In the genomic region with DNA sequence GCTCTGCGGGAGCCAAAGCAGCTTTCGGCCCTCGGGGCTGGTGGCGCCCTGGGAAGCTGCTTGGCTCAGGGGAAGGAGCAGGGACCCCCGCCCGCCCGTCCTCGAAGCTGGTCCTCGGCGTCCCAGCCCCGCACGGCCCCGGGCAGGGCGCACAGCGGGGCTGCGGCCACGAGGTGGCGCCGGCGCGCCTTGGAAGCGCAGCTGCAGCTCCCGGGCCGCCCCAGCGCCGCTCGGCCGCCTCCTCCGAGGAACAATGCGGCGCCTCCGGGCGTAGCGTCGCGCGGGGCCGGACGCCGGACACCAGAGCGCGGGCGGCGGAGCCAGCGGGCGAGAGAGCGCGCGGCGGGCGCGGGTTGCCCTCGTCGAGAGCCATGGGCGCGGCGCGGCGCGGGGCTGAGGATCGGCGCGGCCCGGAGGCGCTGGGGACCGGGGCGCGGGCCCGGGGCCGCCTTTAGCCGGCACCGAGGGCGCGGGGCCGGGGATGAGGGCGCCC, we compare ENCODE assay signal across 8 cellular contexts. TPM values are rescaled to one million over a fixed set of nuclear protein-coding genes. Genes with fewer than 3 reads are reported as not detected.
DNase-seq lines count a peak whose midpoint lies in the region; ATAC-seq and TF ChIP-seq lines count a peak whose summit lies in the region.

A gene with protein sequence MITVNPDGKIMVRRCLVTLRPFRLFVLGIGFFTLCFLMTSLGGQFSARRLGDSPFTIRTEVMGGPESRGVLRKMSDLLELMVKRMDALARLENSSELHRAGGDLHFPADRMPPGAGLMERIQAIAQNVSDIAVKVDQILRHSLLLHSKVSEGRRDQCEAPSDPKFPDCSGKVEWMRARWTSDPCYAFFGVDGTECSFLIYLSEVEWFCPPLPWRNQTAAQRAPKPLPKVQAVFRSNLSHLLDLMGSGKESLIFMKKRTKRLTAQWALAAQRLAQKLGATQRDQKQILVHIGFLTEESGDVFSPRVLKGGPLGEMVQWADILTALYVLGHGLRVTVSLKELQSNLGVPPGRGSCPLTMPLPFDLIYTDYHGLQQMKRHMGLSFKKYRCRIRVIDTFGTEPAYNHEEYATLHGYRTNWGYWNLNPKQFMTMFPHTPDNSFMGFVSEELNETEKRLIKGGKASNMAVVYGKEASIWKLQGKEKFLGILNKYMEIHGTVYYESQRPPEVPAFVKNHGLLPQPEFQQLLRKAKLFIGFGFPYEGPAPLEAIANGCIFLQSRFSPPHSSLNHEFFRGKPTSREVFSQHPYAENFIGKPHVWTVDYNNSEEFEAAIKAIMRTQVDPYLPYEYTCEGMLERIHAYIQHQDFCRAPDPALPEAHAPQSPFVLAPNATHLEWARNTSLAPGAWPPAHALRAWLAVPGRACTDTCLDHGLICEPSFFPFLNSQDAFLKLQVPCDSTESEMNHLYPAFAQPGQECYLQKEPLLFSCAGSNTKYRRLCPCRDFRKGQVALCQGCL (plus strand): TSS at position 229 of the 493 bp plus-strand sequence. CDS start 626 bp downstream, outside the sequence.

- TF ChIP-seq POLR2A in upper lobe of left lung (IDR thresholded peaks at IDR 0.05): no peak

- H3F3A ChIP-seq in SU-DHL-6 (ENCODE audit: insufficient read depth): no peaks in the 10 kb centered on the region

- H3K79me2 ChIP-seq in KMS-11 (ENCODE audit: insufficient read depth, low read depth) (no peaks in the 10 kb centered on the region), SU-DHL-6 (ENCODE audit: insufficient read depth, low read length) (no peaks in the 10 kb centered on the region)

- no peaks in the 10 kb centered on the region for H4K20me1 ChIP-seq in KMS-11 (ENCODE audit: insufficient read depth)
- no peaks in the 10 kb centered on the region for H4K20me1 ChIP-seq in SU-DHL-6 (ENCODE audit: low read depth, low read length)

- H2AFZ ChIP-seq in KMS-11 (ENCODE audit: low read depth) (no peak within 1 kb of the TSS), SU-DHL-6 (ENCODE audit: low read depth, low read length, severe bottlenecking) (no peak within 1 kb of the TSS)

- DNase-seq in AG08395 (ENCODE audit: low spot score) (peak; percentile 90), heart right ventricle (peak; percentile 68 to 83), psoas muscle (peak; percentile 80 to 90), upper lobe of left lung (peak; percentile 67 to 97)
- peak; percentile 55 for DNase-seq in activated naive CD8-positive, alpha-beta T cell treated with anti-CD3 and anti-CD28 coated beads, Interleukin-2, amount 50 U/mL, for 16 hours (ENCODE audit: low read depth, low spot score)

- no peak within 1 kb of the TSS for H3K4me3 ChIP-seq in KMS-11 (IDR thresholded peaks at IDR 0.05; ENCODE audit: insufficient read depth, low read depth, low read length)
- no peak within 1 kb of the TSS for H3K4me3 ChIP-seq in SU-DHL-6 (ENCODE audit: insufficient read depth, low read length, poor library complexity, severe bottlenecking)
- peak within 1 kb of the TSS in 9 of 10 donors; percentile 18 to 36 (median 25) for H3K4me3 ChIP-seq in heart right ventricle
- peak within 1 kb of the TSS; percentile 49 for H3K4me3 ChIP-seq in psoas muscle
- peak within 1 kb of the TSS; percentile 10 to 50 (median 46) for H3K4me3 ChIP-seq in upper lobe of left lung

- H3K4me2 ChIP-seq in KMS-11: no peak within 1 kb of the TSS; the same call in 1 of the 2 replicates
- H3K4me2 ChIP-seq in SU-DHL-6 (ENCODE audit: low read depth, low read length, poor library complexity, severe bottlenecking): peak within 1 kb of the TSS; percentile 33

- no peaks in the 10 kb centered on the region for H3K9me2 ChIP-seq in SU-DHL-6 (replicated peaks; ENCODE audit: insufficient read depth, low read length)

- peaks cover 35% of the 10 kb centered on the region for H3K4me1 ChIP-seq in KMS-11 (ENCODE audit: low read depth, poor library complexity, severe bottlenecking)
- peaks cover 0 to 19% (median 16%) of the 10 kb centered on the region in 9 donors for H3K4me1 ChIP-seq in heart right ventricle
- peaks cover 14% of the 10 kb centered on the region for H3K4me1 ChIP-seq in psoas muscle
- peaks cover 20 to 34% (median 21%) of the 10 kb centered on the region in 4 donors for H3K4me1 ChIP-seq in upper lobe of left lung

- H3K27me3 ChIP-seq in KMS-11 (ENCODE audit: insufficient read depth, low read depth): no peaks in the 10 kb centered on the region; the same call in 1 of the 2 replicates
- no peaks in the 10 kb centered on the region for H3K27me3 ChIP-seq in SU-DHL-6 (ENCODE audit: low read length)
- H3K27me3 ChIP-seq in heart right ventricle: peaks cover 16 to 69% (median 64%) of the 10 kb centered on the region in 7 donors
- H3K27me3 ChIP-seq in psoas muscle (ENCODE audit: insufficient read depth in 3 of 3, low read length in 2 of 3): peaks cover 0 to 34% (median 19%) of the 10 kb centered on the region in 3 donors
- H3K27me3 ChIP-seq in upper lobe of left lung: peaks cover 2 to 29% (median 19%) of the 10 kb centered on the region in 4 donors

- H3K9me3 ChIP-seq in SU-DHL-6 (ENCODE audit: insufficient read depth, low read length) (no peaks in the 10 kb centered on the region), heart right ventricle (no peaks in the 10 kb centered on the region), psoas muscle (no peaks in the 10 kb centered on the region), upper lobe of left lung (no peaks in the 10 kb centered on the region)

- TF ChIP-seq CTCF in KMS-11 (conservative IDR thresholded peaks at IDR 0.05; ENCODE audit: low read depth, low read length) (peak; percentile 56; the same call in 1 of the 2 replicates), SU-DHL-6 (IDR thresholded peaks at IDR 0.05; ENCODE audit: insufficient read depth, low read length, poor library complexity, severe bottlenecking) (peak; percentile 62), heart right ventricle (IDR thresholded peaks at IDR 0.05) (peak; percentile 69 to 96 (median 84)), psoas muscle (IDR thresholded peaks at IDR 0.05) (peak; percentile 93), upper lobe of left lung (IDR thresholded peaks at IDR 0.05) (peak; percentile 93 to 99 (median 98))

- intact Hi-C loops in heart right ventricle (cut with DNase I) (loop anchor here in 9 of 10 donors (1.0 to 10.0 kb wide), 8 partner anchors 184 to 387 kb away; no protein-coding TSS in a partner anchor), psoas muscle (cut with DNase I) (loop anchor here (1.0 to 5.0 kb wide), 3 partner anchors 188 to 379 kb away; no protein-coding TSS in a partner anchor)

- no peaks in the 10 kb centered on the region for H3K36me3 ChIP-seq in KMS-11 (ENCODE audit: insufficient read depth)
- H3K36me3 ChIP-seq in SU-DHL-6 (ENCODE audit: low read length): no peaks in the 10 kb centered on the region
- no peaks in the 10 kb centered on the region for H3K36me3 ChIP-seq in heart right ventricle
- no peaks in the 10 kb centered on the region for H3K36me3 ChIP-seq in psoas muscle (ENCODE audit: insufficient read depth in 1 of 2, low read depth in 1 of 2)
- H3K36me3 ChIP-seq in upper lobe of left lung: no peaks in the 10 kb centered on the region

- H3K27ac ChIP-seq in KMS-11 (no peak within 1 kb of the TSS), SU-DHL-6 (ENCODE audit: low read depth, low read length) (no peak within 1 kb of the TSS), heart right ventricle (no peak within 1 kb of the TSS), psoas muscle (no peak within 1 kb of the TSS), upper lobe of left lung (peak within 1 kb of the TSS in 1 of 4 donors; percentile 47)

- ATAC-seq in GM18907 (IDR thresholded peaks at IDR 0.05; ENCODE audit: unreplicated experiment): peak; percentile 77
- peak; percentile 89 to 98 (median 94) for ATAC-seq in heart right ventricle
- peak; percentile 91 to 98 (median 94) for ATAC-seq in psoas muscle
- peak; percentile 82 to 94 for ATAC-seq in upper lobe of left lung (ENCODE audit: low FRiP score in 2 of 2)

- no peak within 1 kb of the TSS for H3K9ac ChIP-seq in KMS-11
- no peak within 1 kb of the TSS for H3K9ac ChIP-seq in SU-DHL-6 (ENCODE audit: low read length)

- 0% methylated on average over 75 of the region's 76 CpGs for WGBS in heart right ventricle, 2 donors
- 0 to 1% (median 1%) methylated on average over 17 to 76 of the region's 76 CpGs for WGBS in psoas muscle, 3 donors
- 0% methylated on average over 1 to 42 of the region's 76 CpGs for WGBS in upper lobe of left lung, 2 donors

- TF ChIP-seq EP300 in upper lobe of left lung (IDR thresholded peaks at IDR 0.05): no peak

RNA-seq across cellular contexts. Expression of the gene that starts here (rescaled TPM):
- under 1 TPM in 2 of 10 donors, not detected in 8; 0.10 to 0.15 TPM for total RNA-seq in heart right ventricle
- polyA plus RNA-seq in heart right ventricle: under 1 TPM; 0.09 to 0.29 TPM
- under 1 TPM in 2 of 4 donors, not detected in 2; 0.06 to 0.34 TPM for total RNA-seq in psoas muscle
- polyA plus RNA-seq in psoas muscle: under 1 TPM in 2 of 3 donors, not detected in 1; 0.03 to 0.04 TPM
- 1 to 10 TPM in 3 of 6 donors, under 1 TPM in 3; 0.20 to 3.0 (median 0.83) TPM for total RNA-seq in upper lobe of left lung

Comparison
In these comparisons a context has a peak if more than half of its experiments do, and no peak if none do; other contexts are left out.
1. Peak in DNase-seq, ATAC-seq and H3K4me3 ChIP-seq in heart right ventricle; RNA of the gene not detected or under 1 TPM.
2. Peak in DNase-seq, ATAC-seq and H3K4me3 ChIP-seq in psoas muscle; RNA of the gene not detected or under 1 TPM.
3. H3K4me3 ChIP-seq: peak in upper lobe of left lung (4 of 4); none in KMS-11 (single experiment) and SU-DHL-6 (single experiment).
4. Peak in every context shown above with its lines, with median percentiles within 50 percentile points of each other: DNase-seq, ATAC-seq and CTCF ChIP-seq.